In the genomic region with DNA sequence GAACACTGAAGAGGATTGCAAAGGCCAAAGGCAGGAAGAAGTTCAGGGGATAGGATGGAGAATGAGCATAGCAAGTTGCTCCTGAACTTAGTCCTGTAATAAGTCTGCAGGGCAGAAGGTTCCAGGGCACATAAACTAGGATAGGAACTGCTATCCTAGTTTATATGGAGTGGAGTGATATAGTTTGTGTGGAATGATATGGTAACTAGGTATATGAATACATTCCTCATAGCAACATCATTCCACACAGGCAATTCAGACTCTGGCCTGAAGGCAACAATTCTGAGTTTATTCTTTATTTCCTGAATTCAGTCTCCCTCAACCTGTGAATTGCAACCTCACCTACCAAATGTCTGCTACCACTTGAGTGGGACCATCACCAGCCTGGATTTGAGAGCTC, we compare ENCODE assay signal across 21 cellular contexts.
DNase-seq lines count a peak whose midpoint lies in the region; ATAC-seq and TF ChIP-seq lines count a peak whose summit lies in the region.
"Had no signal": no experiment of that assay in that cellular context is flagged by ENCODE, and none has a peak within 500 bp of the region (broad histone marks: within the 10 kb centered on the region; RNA-seq: fewer than 3 reads in every experiment).

No MANE protein-coding gene starts in this region.

- H3K4me1 Mint-ChIP-seq in Caco-2 (ENCODE audit: low read depth, unreplicated experiment) = peaks cover 17% of the 10 kb centered on the region
- no peaks in the 10 kb centered on the region for H3K4me1 Mint-ChIP-seq in activated CD8-positive, alpha-beta memory T cell treated with anti-CD3 and anti-CD28 coated beads, Interleukin-2, amount 10 ng/mL, durations not matched to agents 7 days and 5 days
- H3K4me1 Mint-ChIP-seq: activated naive CD8-positive, alpha-beta T cell treated with anti-CD3 and anti-CD28 coated beads, Interleukin-2, amount 10 ng/mL, durations not matched to agents 7 days and 5 days; CD4-positive, alpha-beta memory T cell; IgD-negative memory B cell; immature natural killer cell had no signal

- TF ChIP-seq CTCF in Caco-2 (IDR thresholded peaks at IDR 0.05; ENCODE audit: insufficient read depth in 1 of 2, low read depth in 1 of 2, low read length in 1 of 2, severe bottlenecking in 1 of 2, unreplicated experiment in 1 of 2) = no peak

- peaks cover 21% of the 10 kb centered on the region for H3K4me1 ChIP-seq in Caco-2
- H3K4me1 ChIP-seq: left lung, vagina had no signal

- H3K27me3 ChIP-seq in Caco-2 (replicated peaks; ENCODE audit: control insufficient read depth, insufficient read depth, low read length) = no peaks in the 10 kb centered on the region
- H3K27me3 ChIP-seq: vagina had no signal

- no peaks in the 10 kb centered on the region for H3K36me3 ChIP-seq in Caco-2 (ENCODE audit: control insufficient read depth, insufficient read depth, low read length)
- H3K36me3 ChIP-seq: left lung, vagina had no signal

- DNase-seq in Caco-2 = no peak
- DNase-seq in NCI-H226 = peak; percentile 43
- DNase-seq in dedifferentiated amniotic fluid mesenchymal stem cell (ENCODE audit: extremely low spot score) = peak; percentile 28
- peak; percentile 20 for DNase-seq in non-pigmented ciliary epithelial cell (ENCODE audit: low read depth)
- no peak for DNase-seq in activated CD8-positive, alpha-beta memory T cell treated with anti-CD3 and anti-CD28 coated beads, Interleukin-2, amount 10 ng/mL, durations not matched to agents 7 days and 5 days
- DNase-seq in NCI-H1417 (lab: John Stamatoyannopoulos, UW) = no peak
- no peak for DNase-seq in HPDE6-E6E7 (ENCODE audit: extremely low spot score)
- DNase-seq in pons (ENCODE audit: low spot score) = no peak
- DNase-seq: activated CD4-positive, alpha-beta T cell treated with anti-CD3 and anti-CD28 coated beads, Interleukin-2, amount 50 U/mL, for 4 hours; activated effector memory CD4-positive, alpha-beta T cell treated with Interleukin-2 at 50 U/mL for 16 hours; activated naive CD8-positive, alpha-beta T cell treated with anti-CD3 and anti-CD28 coated beads, Interleukin-2, amount 10 ng/mL, durations not matched to agents 7 days and 5 days; CD4-positive, alpha-beta memory T cell; dermis blood vessel endothelial cell; immature natural killer cell; left lung; NCI-H524 treated with DMSO at 0.1 percent for 48 hours; T1000 had no signal

- BruUV-seq in Caco-2 (replicated peaks; lab: Mats Ljungman, UMichigan) = no TSS peak

- no peak for ATAC-seq in activated CD8-positive, alpha-beta memory T cell treated with anti-CD3 and anti-CD28 coated beads, Interleukin-2, amount 10 ng/mL, durations not matched to agents 7 days and 5 days
- ATAC-seq: left lung, WTC11 had no signal

- intact Hi-C loops in Caco-2 (cut with micrococcal nuclease; ENCODE audit: unreplicated experiment) = no loop called here

- peaks cover 36% of the 10 kb centered on the region for H3K9me3 Mint-ChIP-seq in Caco-2 (ENCODE audit: unreplicated experiment)
- H3K9me3 Mint-ChIP-seq in activated CD8-positive, alpha-beta memory T cell treated with anti-CD3 and anti-CD28 coated beads, Interleukin-2, amount 10 ng/mL, durations not matched to agents 7 days and 5 days (ENCODE audit: low read depth) = peaks cover 4% of the 10 kb centered on the region
- H3K9me3 Mint-ChIP-seq: activated naive CD8-positive, alpha-beta T cell treated with anti-CD3 and anti-CD28 coated beads, Interleukin-2, amount 10 ng/mL, durations not matched to agents 7 days and 5 days; nephron had no signal

- no peaks in the 10 kb centered on the region for H3K27me3 Mint-ChIP-seq in Caco-2 (ENCODE audit: insufficient read depth, unreplicated experiment)
- no peaks in the 10 kb centered on the region for H3K27me3 Mint-ChIP-seq in activated CD8-positive, alpha-beta memory T cell treated with anti-CD3 and anti-CD28 coated beads, Interleukin-2, amount 10 ng/mL, durations not matched to agents 7 days and 5 days
- H3K27me3 Mint-ChIP-seq: activated naive CD8-positive, alpha-beta T cell treated with anti-CD3 and anti-CD28 coated beads, Interleukin-2, amount 10 ng/mL, durations not matched to agents 7 days and 5 days; IgD-negative memory B cell had no signal

- H3K36me3 Mint-ChIP-seq in Caco-2 (ENCODE audit: insufficient read depth, unreplicated experiment) = peaks cover 16% of the 10 kb centered on the region
- no peaks in the 10 kb centered on the region for H3K36me3 Mint-ChIP-seq in activated CD8-positive, alpha-beta memory T cell treated with anti-CD3 and anti-CD28 coated beads, Interleukin-2, amount 10 ng/mL, durations not matched to agents 7 days and 5 days
- H3K36me3 Mint-ChIP-seq: activated naive CD8-positive, alpha-beta T cell treated with anti-CD3 and anti-CD28 coated beads, Interleukin-2, amount 10 ng/mL, durations not matched to agents 7 days and 5 days; CD4-positive, alpha-beta memory T cell; IgD-negative memory B cell; immature natural killer cell had no signal

- CTCF ChIA-PET in Caco-2 (lab: Charles Lee) = no interaction called here
- CTCF ChIA-PET in activated CD8-positive, alpha-beta memory T cell treated with anti-CD3 and anti-CD28 coated beads, Interleukin-2, amount 10 ng/mL, durations not matched to agents 7 days and 5 days (lab: Charles Lee) = no interaction called here

- no peak overlapping the region for H3K4me3 Mint-ChIP-seq in Caco-2 (ENCODE audit: unreplicated experiment)
- H3K4me3 Mint-ChIP-seq in activated CD8-positive, alpha-beta memory T cell treated with anti-CD3 and anti-CD28 coated beads, Interleukin-2, amount 10 ng/mL, durations not matched to agents 7 days and 5 days = no peak overlapping the region
- H3K4me3 Mint-ChIP-seq: activated naive CD8-positive, alpha-beta T cell treated with anti-CD3 and anti-CD28 coated beads, Interleukin-2, amount 10 ng/mL, durations not matched to agents 7 days and 5 days; CD4-positive, alpha-beta memory T cell; IgD-negative memory B cell; immature natural killer cell; nephron; WTC11 had no signal

- H3K9me3 ChIP-seq in Caco-2 = peaks cover 41% of the 10 kb centered on the region
- H3K9me3 ChIP-seq: left lung, vagina had no signal

- H3K27ac Mint-ChIP-seq in Caco-2 (ENCODE audit: unreplicated experiment) = peak overlapping the region; percentile 96
- H3K27ac Mint-ChIP-seq in activated CD8-positive, alpha-beta memory T cell treated with anti-CD3 and anti-CD28 coated beads, Interleukin-2, amount 10 ng/mL, durations not matched to agents 7 days and 5 days = no peak overlapping the region
- H3K27ac Mint-ChIP-seq: activated naive CD8-positive, alpha-beta T cell treated with anti-CD3 and anti-CD28 coated beads, Interleukin-2, amount 10 ng/mL, durations not matched to agents 7 days and 5 days; CD4-positive, alpha-beta memory T cell; IgD-negative memory B cell; immature natural killer cell; nephron had no signal

- POLR2A ChIA-PET in Caco-2 (lab: Charles Lee) = no interaction called here

- no peak overlapping the region for H3K4me3 ChIP-seq in Caco-2 (ENCODE audit: low read depth, low read length)
- H3K4me3 ChIP-seq: left lung, vagina had no signal

Comparison
In these comparisons a context has a peak if more than half of its experiments do, and no peak if none do; other contexts are left out.
1. DNase-seq: peak in NCI-H226 (single experiment), dedifferentiated amniotic fluid mesenchymal stem cell (single experiment) and non-pigmented ciliary epithelial cell (single experiment); none in Caco-2 (0 of 2), activated CD8-positive, alpha-beta memory T cell treated with anti-CD3 and anti-CD28 coated beads, Interleukin-2, amount 10 ng/mL, durations not matched to agents 7 days and 5 days (single experiment), NCI-H1417 (0 of 3), HPDE6-E6E7 (single experiment) and pons (single experiment).